In genomic region chr5:69372394-69372793, GRCh38 we compare ENCODE assay signal across 28 cellular contexts. TPM values are rescaled to one million over a fixed set of nuclear protein-coding genes. Genes with fewer than 3 reads are reported as not detected.
A peak's percentile ranks its signal among the peaks of the same experiment; 100 is the strongest.
DNase-seq lines count a peak whose midpoint lies in the region; ATAC-seq and TF ChIP-seq lines count a peak whose summit lies in the region.
"Had no signal": no experiment of that assay in that cellular context is flagged by ENCODE, and none has a peak within 500 bp of the region (broad histone marks: within the 10 kb centered on the region; RNA-seq: fewer than 3 reads in every experiment).

No MANE protein-coding gene starts in this region.

- H3K27ac Mint-ChIP-seq in HFFc6 (no peak overlapping the region), nephron progenitor cell (peak overlapping the region; percentile 15)
- H3K27ac Mint-ChIP-seq: activated naive CD4-positive, alpha-beta T cell treated with anti-CD3 and anti-CD28 coated beads for 36 hours; dendritic cell treated with granulocyte-macrophage colony-stimulating factor and Interleukin-4, amounts not matched to agents 40 ng/mL and 50 ng/mL, for 4 days; progenitor cell of endocrine pancreas had no signal

- H3K27ac ChIP-seq in DOHH2 (ENCODE audit: low read depth, low read length) (peak overlapping the region; percentile 98), SK-N-MC (peak overlapping the region; percentile 78)
- H3K27ac ChIP-seq: esophagus squamous epithelium, KMS-11, stomach, tibial artery had no signal

- no peak for ATAC-seq in GM21528 (IDR thresholded peaks at IDR 0.05; ENCODE audit: low FRiP score, unreplicated experiment)
- ATAC-seq: left lobe of liver had no signal

- peaks cover 94% of the 10 kb centered on the region for H3K79me2 ChIP-seq in DOHH2 (ENCODE audit: control insufficient read depth, low read length)

- no peaks in the 10 kb centered on the region for H3K27me3 ChIP-seq in DOHH2 (ENCODE audit: control insufficient read depth, low read length)
- H3K27me3 ChIP-seq: esophagus squamous epithelium, stomach, tibial artery had no signal

- peak overlapping the region; percentile 97 for H3K4me2 ChIP-seq in DOHH2 (ENCODE audit: low read length)

- H3K36me3 ChIP-seq in DOHH2 (ENCODE audit: control insufficient read depth, low read length) (peaks cover 66% of the 10 kb centered on the region), SK-N-MC (ENCODE audit: insufficient read depth, low read length) (peaks cover 35% of the 10 kb centered on the region)

- H3K4me3 ChIP-seq in DOHH2 (ENCODE audit: low read length) (peak overlapping the region; percentile 85), SK-N-MC (peak overlapping the region; percentile 88)
- H3K4me3 ChIP-seq: esophagus squamous epithelium, stomach, tibial artery had no signal

- H3K9ac ChIP-seq in SK-N-MC (ENCODE audit: insufficient read length): peak overlapping the region; percentile 70
- H3K9ac ChIP-seq: KMS-11 had no signal

- peaks cover 26% of the 10 kb centered on the region for H3K4me1 Mint-ChIP-seq in HFFc6 (ENCODE audit: low read depth)
- H3K4me1 Mint-ChIP-seq in nephron progenitor cell: peaks cover 27% of the 10 kb centered on the region

- H3K36me3 Mint-ChIP-seq in HFFc6 (ENCODE audit: low read depth) (peaks cover 15% of the 10 kb centered on the region), nephron progenitor cell (ENCODE audit: low read depth) (peaks cover 15% of the 10 kb centered on the region)

- H3K9me3 Mint-ChIP-seq in HFFc6: no peaks in the 10 kb centered on the region
- H3K9me3 Mint-ChIP-seq in nephron progenitor cell: no peaks in the 10 kb centered on the region
- H3K9me3 Mint-ChIP-seq: activated naive CD4-positive, alpha-beta T cell treated with anti-CD3 and anti-CD28 coated beads for 36 hours; CD4-positive, CD25-positive, alpha-beta regulatory T cell; dendritic cell treated with granulocyte-macrophage colony-stimulating factor and Interleukin-4, amounts not matched to agents 40 ng/mL and 50 ng/mL, for 4 days; immature natural killer cell had no signal

- H3K4me1 ChIP-seq in DOHH2 (ENCODE audit: control insufficient read depth, low read length): peaks cover 52% of the 10 kb centered on the region

- H4K20me1 ChIP-seq in DOHH2 (ENCODE audit: control insufficient read depth, insufficient read depth, low read depth, low read length): peaks cover 5% of the 10 kb centered on the region; the same call in 1 of the 2 replicates

- H3F3A ChIP-seq in DOHH2 (ENCODE audit: control insufficient read depth, insufficient read depth): peaks cover 20% of the 10 kb centered on the region

- H3K9me3 ChIP-seq in DOHH2 (ENCODE audit: control insufficient read depth, insufficient read depth, low read length) (no peaks in the 10 kb centered on the region), SK-N-MC (ENCODE audit: low read depth, low read length) (no peaks in the 10 kb centered on the region)
- H3K9me3 ChIP-seq: esophagus squamous epithelium, stomach, tibial artery had no signal

- H3K9me2 ChIP-seq in DOHH2 (replicated peaks; ENCODE audit: control insufficient read depth, low read length): no peaks in the 10 kb centered on the region

- H3K27me3 Mint-ChIP-seq in HFFc6 (ENCODE audit: insufficient read depth) (no peaks in the 10 kb centered on the region; the same call in 1 of the 2 replicates), nephron progenitor cell (ENCODE audit: low read depth, poor library complexity) (no peaks in the 10 kb centered on the region)
- H3K27me3 Mint-ChIP-seq: CD4-positive, CD25-positive, alpha-beta regulatory T cell; dendritic cell treated with granulocyte-macrophage colony-stimulating factor and Interleukin-4, amounts not matched to agents 40 ng/mL and 50 ng/mL, for 4 days; progenitor cell of endocrine pancreas had no signal

- H3K4me3 Mint-ChIP-seq in HFFc6 (peak overlapping the region; percentile 23; the same call in 1 of the 2 replicates), nephron progenitor cell (peak overlapping the region; percentile 42)
- H3K4me3 Mint-ChIP-seq: activated naive CD4-positive, alpha-beta T cell treated with anti-CD3 and anti-CD28 coated beads for 36 hours; dendritic cell treated with granulocyte-macrophage colony-stimulating factor and Interleukin-4, amounts not matched to agents 40 ng/mL and 50 ng/mL, for 4 days had no signal

- DNase-seq in HFFc6 (no peak), SK-N-MC (ENCODE audit: low read depth, low spot score) (no peak), nephron progenitor cell (no peak), amniotic stem cell (lab: John Stamatoyannopoulos, UW) (no peak)
- no peak for DNase-seq in activated CD4-positive, CD25-positive, alpha-beta regulatory T cell treated with anti-CD3 and anti-CD28 coated beads, Interleukin-2, amount 50 U/mL, for 72 hours
- DNase-seq: activated CD4-positive, alpha-beta T cell treated with anti-CD3 and anti-CD28 coated beads for 4 hours; activated naive CD4-positive, alpha-beta T cell treated with anti-CD3 and anti-CD28 coated beads for 36 hours; activated T-cell treated with anti-CD3 and anti-CD28 coated beads, Interleukin-2, amount 50 U/mL, for 48 hours; CD4-positive, CD25-positive, alpha-beta regulatory T cell; esophagus squamous epithelium; hippocampal formation; immature natural killer cell; midbrain; NCI-H1048; NCI-H187; NCI-H2171 treated with DMSO at 0.1 percent for 48 hours; NCI-H526 treated with DMSO at 0.1 percent for 48 hours; SHP77; stimulated activated CD4-positive, alpha-beta T cell treated with anti-CD3 and anti-CD28 coated beads, Interleukin-15, amount 100 ng/mL, for 24 hours; stomach; tibial artery had no signal

- no peak for TF ChIP-seq CTCF in DOHH2 (IDR thresholded peaks at IDR 0.05; ENCODE audit: low read depth, low read length, poor library complexity, severe bottlenecking)
- no peak for TF ChIP-seq CTCF in HFFc6 (IDR thresholded peaks at IDR 0.05)
- TF ChIP-seq CTCF in nephron progenitor cell (IDR thresholded peaks at IDR 0.05): no peak

RNA-seq across cellular contexts. Expression of gene RAD17, which starts 2.8 kb away (rescaled TPM):
- 10 to 100 TPM; 17.3 to 22.2 (median 19.1) TPM for total RNA-seq in HFFc6 (2021; fragmentation: NEBNext Ultra II Directional; extraction: Animal tissue kit (Norgen Biotek cat#: 25700))

RNA-seq across cellular contexts. Expression of gene AK6, which starts 3.1 kb away (rescaled TPM):
- 10 to 100 TPM; 35.8 to 51.3 (median 43.7) TPM for total RNA-seq in HFFc6 (2021; fragmentation: NEBNext Ultra II Directional; extraction: Animal tissue kit (Norgen Biotek cat#: 25700))

RNA-seq across cellular contexts. Expression of gene TAF9, which starts 3.1 kb away (rescaled TPM):
- 100 to 1,000 TPM in 1 of 6 experiments, 10 to 100 TPM in 5; 81.0 to 110 (median 97.5) TPM for total RNA-seq in HFFc6 (2021; fragmentation: NEBNext Ultra II Directional; extraction: Animal tissue kit (Norgen Biotek cat#: 25700))

RNA-seq across cellular contexts. Expression of gene CCDC125, which starts 39.8 kb away (rescaled TPM):
- total RNA-seq in HFFc6 (2021; fragmentation: NEBNext Ultra II Directional; extraction: Animal tissue kit (Norgen Biotek cat#: 25700)): 1 to 10 TPM; 2.7 to 3.8 (median 3.1) TPM
- total RNA-seq: H1 had no signal

RNA-seq across cellular contexts. Expression of gene MARVELD2, which starts 42.5 kb away (rescaled TPM):
- total RNA-seq in HFFc6 (2021; fragmentation: NEBNext Ultra II Directional; extraction: Animal tissue kit (Norgen Biotek cat#: 25700)): under 1 TPM in 1 of 6 experiments, not detected in 5; 0.16 TPM
